In the genomic region with DNA sequence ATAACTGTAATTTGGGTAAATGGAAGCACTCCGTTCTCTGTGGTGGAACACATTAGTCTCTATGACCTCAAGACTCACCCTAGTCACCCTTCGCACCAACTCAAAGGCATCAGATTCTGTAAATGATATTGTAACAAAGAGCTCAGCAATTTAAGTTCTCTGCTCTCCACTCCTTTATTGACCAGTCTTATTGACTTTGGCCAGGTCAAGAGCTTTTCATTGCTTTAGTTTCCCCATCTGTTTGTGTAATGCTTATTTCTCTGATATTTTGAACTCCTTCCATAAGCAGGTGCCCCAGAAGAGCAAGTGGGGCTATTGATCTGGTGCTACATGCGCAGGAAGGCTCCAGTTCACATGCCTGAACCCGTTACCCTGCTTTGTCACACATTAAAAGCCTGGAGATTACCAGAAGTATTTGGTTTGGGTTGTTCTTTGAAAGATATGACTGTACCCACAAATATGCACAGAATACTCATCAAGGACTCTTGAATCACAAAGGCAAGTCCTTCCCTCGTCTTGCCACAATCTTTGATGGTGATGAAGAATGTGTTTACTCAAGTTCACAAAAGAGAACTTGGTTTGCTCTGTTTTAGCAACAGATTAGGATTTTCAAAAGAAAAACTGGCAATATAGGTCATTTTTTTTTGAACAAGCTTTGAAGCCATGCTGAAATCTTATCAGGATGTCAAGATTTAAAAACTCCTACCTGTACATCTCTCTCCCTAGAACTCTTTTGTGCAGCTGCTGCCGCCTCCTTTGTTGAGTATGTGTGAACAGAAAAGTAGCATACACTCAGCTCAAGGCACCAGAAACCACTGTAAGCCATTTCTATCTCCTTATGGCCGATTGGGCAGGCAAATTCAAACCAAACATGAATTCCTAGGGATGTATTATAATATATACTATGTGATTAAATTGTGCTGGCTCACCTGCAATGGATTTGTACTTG, we compare ENCODE assay signal across 1 cellular context.
A peak's percentile ranks its signal among the peaks of the same experiment; 100 is the strongest.
TF ChIP-seq lines count a peak whose summit lies in the region.

No MANE protein-coding gene starts in this region.

TF ChIP-seq in HepG2, 621 proteins besides CTCF, POLR2A, EP300 and RAD21 (continued from another document and continues in another):
- TF ChIP-seq SOX6 (IDR thresholded peaks at IDR 0.05) (no peak), SOX6 (CRISPR knock-in tag; IDR thresholded peaks at IDR 0.05) (peak; percentile 94), ZKSCAN5 (CRISPR knock-in tag; IDR thresholded peaks at IDR 0.05) (no peak), CREM (IDR thresholded peaks at IDR 0.05) (peak; percentile 95), CREM (CRISPR knock-in tag; IDR thresholded peaks at IDR 0.05) (no peak), TBX3 (IDR thresholded peaks at IDR 0.05; ENCODE audit: borderline replicate concordance) (peak; percentile 75; the same call in 1 of the 2 replicates), ZBTB20 (CRISPR knock-in tag; IDR thresholded peaks at IDR 0.05; ENCODE audit: borderline replicate concordance, low read depth) (0 out of 2 replicates have a peak, but pooled peaks have one; percentile 26), ZNF720 (CRISPR knock-in tag; IDR thresholded peaks at IDR 0.05) (no peak), FOXK1 (CRISPR knock-in tag; IDR thresholded peaks at IDR 0.05; ENCODE audit: borderline replicate concordance, low read depth) (peak; percentile 56; the same call in 1 of the 2 replicates), JUNB (CRISPR knock-in tag; IDR thresholded peaks at IDR 0.05; ENCODE audit: borderline replicate concordance) (peak; percentile 84), ZSCAN29 (CRISPR knock-in tag; conservative IDR thresholded peaks at IDR 0.05) (peak; percentile 56; the same call in 1 of the 2 replicates), IRF2 (CRISPR knock-in tag; IDR thresholded peaks at IDR 0.05) (0 out of 2 replicates have a peak, but pooled peaks have one; percentile 37), SP2 (CRISPR knock-in tag; IDR thresholded peaks at IDR 0.05) (no peak), SIX4 (CRISPR knock-in tag; IDR thresholded peaks at IDR 0.05) (0 out of 2 replicates have a peak, but pooled peaks have one; percentile 36), SRSF4 (IDR thresholded peaks at IDR 0.05; ENCODE audit: low read depth, low read length, poor library complexity, severe bottlenecking) (no peak), TCF12 (IDR thresholded peaks at IDR 0.05) (no peak), TCF12 (CRISPR knock-in tag; IDR thresholded peaks at IDR 0.05) (no peak), ZNF615 (CRISPR knock-in tag; IDR thresholded peaks at IDR 0.05; ENCODE audit: borderline replicate concordance) (no peak), IKZF1 (IDR thresholded peaks at IDR 0.05) (no peak), YY1 (IDR thresholded peaks at IDR 0.05; ENCODE audit: insufficient read depth, insufficient replicate concordance, low read depth, low read length) (no peak), NR2F6 (IDR thresholded peaks at IDR 0.05) (peak; percentile 96), NR2F6 (CRISPR knock-in tag; IDR thresholded peaks at IDR 0.05) (peak; percentile 69), LCORL (IDR thresholded peaks at IDR 0.05) (no peak), LCORL (CRISPR knock-in tag; IDR thresholded peaks at IDR 0.05) (0 out of 2 replicates have a peak, but pooled peaks have one; percentile 32), RFXANK (CRISPR knock-in tag; IDR thresholded peaks at IDR 0.05) (0 out of 2 replicates have a peak, but pooled peaks have one; percentile 26), ESRRA (CRISPR knock-in tag; IDR thresholded peaks at IDR 0.05; ENCODE audit: low read depth) (no peak), CCDC6 (CRISPR knock-in tag; IDR thresholded peaks at IDR 0.05) (peak; percentile 59; the same call in 1 of the 2 replicates), FOXA3 (CRISPR knock-in tag; IDR thresholded peaks at IDR 0.05) (peak; percentile 90), SNAI1 (CRISPR knock-in tag; IDR thresholded peaks at IDR 0.05; ENCODE audit: borderline replicate concordance) (no peak), TAF1 (CRISPR knock-in tag; IDR thresholded peaks at IDR 0.05) (no peak), NFATC3 (CRISPR knock-in tag; IDR thresholded peaks at IDR 0.05) (no peak), GATAD2A (CRISPR knock-in tag; IDR thresholded peaks at IDR 0.05) (peak; percentile 89), NR2F1 (CRISPR knock-in tag; IDR thresholded peaks at IDR 0.05) (peak; percentile 43 to 67; a peak in 3 of 4 replicates), ZNF12 (CRISPR knock-in tag; IDR thresholded peaks at IDR 0.05) (peak; percentile 42; the same call in 1 of the 2 replicates), ISX (CRISPR knock-in tag; conservative IDR thresholded peaks at IDR 0.05) (no peak), NFIC (IDR thresholded peaks at IDR 0.05; ENCODE audit: low read length) (peak; percentile 97), ZNF205 (CRISPR knock-in tag; IDR thresholded peaks at IDR 0.05) (peak; percentile 63; the same call in 1 of the 2 replicates)
- TF ChIP-seq, protein P1, sequence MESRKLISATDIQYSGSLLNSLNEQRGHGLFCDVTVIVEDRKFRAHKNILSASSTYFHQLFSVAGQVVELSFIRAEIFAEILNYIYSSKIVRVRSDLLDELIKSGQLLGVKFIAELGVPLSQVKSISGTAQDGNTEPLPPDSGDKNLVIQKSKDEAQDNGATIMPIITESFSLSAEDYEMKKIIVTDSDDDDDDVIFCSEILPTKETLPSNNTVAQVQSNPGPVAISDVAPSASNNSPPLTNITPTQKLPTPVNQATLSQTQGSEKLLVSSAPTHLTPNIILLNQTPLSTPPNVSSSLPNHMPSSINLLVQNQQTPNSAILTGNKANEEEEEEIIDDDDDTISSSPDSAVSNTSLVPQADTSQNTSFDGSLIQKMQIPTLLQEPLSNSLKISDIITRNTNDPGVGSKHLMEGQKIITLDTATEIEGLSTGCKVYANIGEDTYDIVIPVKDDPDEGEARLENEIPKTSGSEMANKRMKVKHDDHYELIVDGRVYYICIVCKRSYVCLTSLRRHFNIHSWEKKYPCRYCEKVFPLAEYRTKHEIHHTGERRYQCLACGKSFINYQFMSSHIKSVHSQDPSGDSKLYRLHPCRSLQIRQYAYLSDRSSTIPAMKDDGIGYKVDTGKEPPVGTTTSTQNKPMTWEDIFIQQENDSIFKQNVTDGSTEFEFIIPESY (CRISPR knock-in tag; IDR thresholded peaks at IDR 0.05), result peak; percentile 7; the same call in 1 of the 2 replicates
- TF ChIP-seq, protein P2, sequence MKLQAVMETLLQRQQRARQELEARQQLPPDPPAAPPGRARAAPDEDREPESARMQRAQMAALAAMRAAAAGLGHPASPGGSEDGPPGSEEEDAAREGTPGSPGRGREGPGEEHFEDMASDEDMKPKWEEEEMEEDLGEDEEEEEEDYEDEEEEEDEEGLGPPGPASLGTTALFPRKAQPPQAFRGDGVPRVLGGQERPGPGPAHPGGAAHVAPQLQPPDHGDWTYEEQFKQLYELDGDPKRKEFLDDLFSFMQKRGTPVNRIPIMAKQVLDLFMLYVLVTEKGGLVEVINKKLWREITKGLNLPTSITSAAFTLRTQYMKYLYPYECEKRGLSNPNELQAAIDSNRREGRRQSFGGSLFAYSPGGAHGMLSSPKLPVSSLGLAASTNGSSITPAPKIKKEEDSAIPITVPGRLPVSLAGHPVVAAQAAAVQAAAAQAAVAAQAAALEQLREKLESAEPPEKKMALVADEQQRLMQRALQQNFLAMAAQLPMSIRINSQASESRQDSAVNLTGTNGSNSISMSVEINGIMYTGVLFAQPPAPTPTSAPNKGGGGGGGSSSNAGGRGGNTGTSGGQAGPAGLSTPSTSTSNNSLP (IDR thresholded peaks at IDR 0.05; ENCODE audit: low read depth, low read length), result peak; percentile 75; the same call in 1 of the 2 replicates
- TF ChIP-seq, protein P3, sequence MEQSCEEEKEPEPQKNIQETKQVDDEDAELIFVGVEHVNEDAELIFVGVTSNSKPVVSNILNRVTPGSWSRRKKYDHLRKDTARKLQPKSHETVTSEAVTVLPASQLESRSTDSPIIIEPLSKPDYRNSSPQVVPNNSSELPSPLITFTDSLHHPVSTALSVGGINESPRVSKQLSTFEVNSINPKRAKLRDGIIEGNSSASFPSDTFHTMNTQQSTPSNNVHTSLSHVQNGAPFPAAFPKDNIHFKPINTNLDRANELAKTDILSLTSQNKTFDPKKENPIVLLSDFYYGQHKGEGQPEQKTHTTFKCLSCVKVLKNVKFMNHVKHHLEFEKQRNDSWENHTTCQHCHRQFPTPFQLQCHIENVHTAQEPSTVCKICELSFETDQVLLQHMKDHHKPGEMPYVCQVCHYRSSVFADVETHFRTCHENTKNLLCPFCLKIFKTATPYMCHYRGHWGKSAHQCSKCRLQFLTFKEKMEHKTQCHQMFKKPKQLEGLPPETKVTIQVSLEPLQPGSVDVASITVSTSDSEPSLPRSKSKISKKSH (CRISPR knock-in tag; IDR thresholded peaks at IDR 0.05; ENCODE audit: borderline replicate concordance), result no peak
- TF ChIP-seq, protein P4, sequence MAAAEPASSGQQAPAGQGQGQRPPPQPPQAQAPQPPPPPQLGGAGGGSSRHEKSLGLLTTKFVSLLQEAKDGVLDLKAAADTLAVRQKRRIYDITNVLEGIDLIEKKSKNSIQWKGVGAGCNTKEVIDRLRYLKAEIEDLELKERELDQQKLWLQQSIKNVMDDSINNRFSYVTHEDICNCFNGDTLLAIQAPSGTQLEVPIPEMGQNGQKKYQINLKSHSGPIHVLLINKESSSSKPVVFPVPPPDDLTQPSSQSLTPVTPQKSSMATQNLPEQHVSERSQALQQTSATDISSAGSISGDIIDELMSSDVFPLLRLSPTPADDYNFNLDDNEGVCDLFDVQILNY (CRISPR knock-in tag; conservative IDR thresholded peaks at IDR 0.05), result no peak
- TF ChIP-seq, protein P5, sequence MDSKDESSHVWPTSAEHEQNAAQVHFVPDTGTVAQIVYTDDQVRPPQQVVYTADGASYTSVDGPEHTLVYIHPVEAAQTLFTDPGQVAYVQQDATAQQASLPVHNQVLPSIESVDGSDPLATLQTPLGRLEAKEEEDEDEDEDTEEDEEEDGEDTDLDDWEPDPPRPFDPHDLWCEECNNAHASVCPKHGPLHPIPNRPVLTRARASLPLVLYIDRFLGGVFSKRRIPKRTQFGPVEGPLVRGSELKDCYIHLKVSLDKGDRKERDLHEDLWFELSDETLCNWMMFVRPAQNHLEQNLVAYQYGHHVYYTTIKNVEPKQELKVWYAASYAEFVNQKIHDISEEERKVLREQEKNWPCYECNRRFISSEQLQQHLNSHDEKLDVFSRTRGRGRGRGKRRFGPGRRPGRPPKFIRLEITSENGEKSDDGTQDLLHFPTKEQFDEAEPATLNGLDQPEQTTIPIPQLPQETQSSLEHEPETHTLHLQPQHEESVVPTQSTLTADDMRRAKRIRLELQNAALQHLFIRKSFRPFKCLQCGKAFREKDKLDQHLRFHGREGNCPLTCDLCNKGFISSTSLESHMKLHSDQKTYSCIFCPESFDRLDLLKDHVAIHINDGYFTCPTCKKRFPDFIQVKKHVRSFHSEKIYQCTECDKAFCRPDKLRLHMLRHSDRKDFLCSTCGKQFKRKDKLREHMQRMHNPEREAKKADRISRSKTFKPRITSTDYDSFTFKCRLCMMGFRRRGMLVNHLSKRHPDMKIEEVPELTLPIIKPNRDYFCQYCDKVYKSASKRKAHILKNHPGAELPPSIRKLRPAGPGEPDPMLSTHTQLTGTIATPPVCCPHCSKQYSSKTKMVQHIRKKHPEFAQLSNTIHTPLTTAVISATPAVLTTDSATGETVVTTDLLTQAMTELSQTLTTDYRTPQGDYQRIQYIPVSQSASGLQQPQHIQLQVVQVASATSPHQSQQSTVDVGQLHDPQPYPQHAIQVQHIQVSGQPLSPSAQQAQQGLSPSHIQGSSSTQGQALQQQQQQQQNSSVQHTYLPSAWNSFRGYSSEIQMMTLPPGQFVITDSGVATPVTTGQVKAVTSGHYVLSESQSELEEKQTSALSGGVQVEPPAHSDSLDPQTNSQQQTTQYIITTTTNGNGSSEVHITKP (CRISPR knock-in tag; IDR thresholded peaks at IDR 0.05; ENCODE audit: low read depth), result 0 out of 2 replicates have a peak, but pooled peaks have one; percentile 46
- TF ChIP-seq, protein P6, sequence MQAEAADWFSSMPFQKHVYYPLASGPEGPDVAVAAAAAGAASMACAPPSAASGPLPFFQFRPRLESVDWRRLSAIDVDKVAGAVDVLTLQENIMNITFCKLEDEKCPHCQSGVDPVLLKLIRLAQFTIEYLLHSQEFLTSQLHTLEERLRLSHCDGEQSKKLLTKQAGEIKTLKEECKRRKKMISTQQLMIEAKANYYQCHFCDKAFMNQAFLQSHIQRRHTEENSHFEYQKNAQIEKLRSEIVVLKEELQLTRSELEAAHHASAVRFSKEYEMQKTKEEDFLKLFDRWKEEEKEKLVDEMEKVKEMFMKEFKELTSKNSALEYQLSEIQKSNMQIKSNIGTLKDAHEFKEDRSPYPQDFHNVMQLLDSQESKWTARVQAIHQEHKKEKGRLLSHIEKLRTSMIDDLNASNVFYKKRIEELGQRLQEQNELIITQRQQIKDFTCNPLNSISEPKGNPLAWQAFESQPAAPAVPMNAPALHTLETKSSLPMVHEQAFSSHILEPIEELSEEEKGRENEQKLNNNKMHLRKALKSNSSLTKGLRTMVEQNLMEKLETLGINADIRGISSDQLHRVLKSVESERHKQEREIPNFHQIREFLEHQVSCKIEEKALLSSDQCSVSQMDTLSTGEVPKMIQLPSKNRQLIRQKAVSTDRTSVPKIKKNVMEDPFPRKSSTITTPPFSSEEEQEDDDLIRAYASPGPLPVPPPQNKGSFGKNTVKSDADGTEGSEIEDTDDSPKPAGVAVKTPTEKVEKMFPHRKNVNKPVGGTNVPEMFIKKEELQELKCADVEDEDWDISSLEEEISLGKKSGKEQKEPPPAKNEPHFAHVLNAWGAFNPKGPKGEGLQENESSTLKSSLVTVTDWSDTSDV (CRISPR knock-in tag; IDR thresholded peaks at IDR 0.05), result no peak
- TF ChIP-seq, protein P7, sequence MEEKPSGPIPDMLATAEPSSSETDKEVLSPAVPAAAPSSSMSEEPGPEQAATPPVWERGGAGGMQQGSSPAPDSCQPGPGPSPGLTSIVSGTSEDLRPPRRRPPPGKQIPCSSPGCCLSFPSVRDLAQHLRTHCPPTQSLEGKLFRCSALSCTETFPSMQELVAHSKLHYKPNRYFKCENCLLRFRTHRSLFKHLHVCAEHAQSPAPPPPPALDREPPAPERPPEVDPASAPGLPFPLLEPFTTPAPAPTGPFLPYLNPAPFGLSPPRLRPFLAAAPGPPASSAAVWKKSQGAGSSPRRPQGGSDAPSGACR (CRISPR knock-in tag; IDR thresholded peaks at IDR 0.05), result no peak
- TF ChIP-seq, protein P8, sequence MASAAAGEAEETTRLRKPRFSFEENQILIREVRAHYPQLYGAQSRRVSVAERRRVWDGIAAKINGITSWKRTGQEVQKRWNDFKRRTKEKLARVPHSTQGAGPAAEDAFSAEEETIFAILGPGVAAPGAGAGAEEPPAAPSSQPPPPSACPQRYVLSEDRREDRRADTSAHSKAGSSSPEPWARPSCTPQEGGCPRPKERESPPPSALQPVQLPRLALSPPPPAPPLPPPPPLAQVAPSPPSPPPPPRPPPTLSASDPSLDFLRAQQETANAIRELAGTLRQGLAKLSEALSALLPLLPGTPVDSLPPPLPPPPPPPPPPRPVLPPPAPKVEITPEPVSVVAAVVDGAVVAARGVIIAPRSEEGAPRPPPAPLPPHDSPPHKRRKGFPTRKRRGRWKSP (CRISPR knock-in tag; IDR thresholded peaks at IDR 0.05), result 0 out of 2 replicates have a peak, but pooled peaks have one; percentile 41
- TF ChIP-seq, protein P9, sequence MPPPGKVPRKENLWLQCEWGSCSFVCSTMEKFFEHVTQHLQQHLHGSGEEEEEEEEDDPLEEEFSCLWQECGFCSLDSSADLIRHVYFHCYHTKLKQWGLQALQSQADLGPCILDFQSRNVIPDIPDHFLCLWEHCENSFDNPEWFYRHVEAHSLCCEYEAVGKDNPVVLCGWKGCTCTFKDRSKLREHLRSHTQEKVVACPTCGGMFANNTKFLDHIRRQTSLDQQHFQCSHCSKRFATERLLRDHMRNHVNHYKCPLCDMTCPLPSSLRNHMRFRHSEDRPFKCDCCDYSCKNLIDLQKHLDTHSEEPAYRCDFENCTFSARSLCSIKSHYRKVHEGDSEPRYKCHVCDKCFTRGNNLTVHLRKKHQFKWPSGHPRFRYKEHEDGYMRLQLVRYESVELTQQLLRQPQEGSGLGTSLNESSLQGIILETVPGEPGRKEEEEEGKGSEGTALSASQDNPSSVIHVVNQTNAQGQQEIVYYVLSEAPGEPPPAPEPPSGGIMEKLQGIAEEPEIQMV (CRISPR knock-in tag; IDR thresholded peaks at IDR 0.05; ENCODE audit: low read depth), result 0 out of 2 replicates have a peak, but pooled peaks have one; percentile 26
